In genomic region chr6:97469451-97469850, GRCh38 we compare ENCODE assay signal across 29 cellular contexts.
"Had no signal": no experiment of that assay in that cellular context is flagged by ENCODE, and none has a peak within 500 bp of the region (broad histone marks: within the 10 kb centered on the region; RNA-seq: fewer than 3 reads in every experiment).

No MANE protein-coding gene starts in this region.

- H3K27me3 Mint-ChIP-seq: stimulated activated memory B cell treated with anti-CD40 and anti-IgM and Interleukin-4, amounts not matched to agents 10 μg/mL and 1 μg/mL and 100 μg/mL, for 72 hours; stimulated activated naive CD8-positive, alpha-beta T cell treated with anti-CD3 and anti-CD28 coated beads, Interleukin-15, amount 100 ng/mL, for 72 hours; stimulated activated naive CD8-positive, alpha-beta T cell treated with anti-CD3 and anti-CD28 coated beads, Interleukin-15, Interleukin-2, amounts not matched to agents 100 ng/mL and 50 ng/mL, for 24 hours; type B pancreatic cell had no signal

- H3K36me3 ChIP-seq: stomach, suprapubic skin, thoracic aorta, thyroid gland, tibial artery, tibial nerve, transverse colon, upper lobe of left lung, upper lobe of right lung, uterus, vagina had no signal

- H3K27me3 ChIP-seq: stomach, suprapubic skin, testis, thyroid gland, tibial artery, tibial nerve, transverse colon, upper lobe of left lung, upper lobe of right lung, uterus, vagina had no signal

- H3K9me3 ChIP-seq: stomach, suprapubic skin, testis, thoracic aorta, thyroid gland, tibial artery, tibial nerve, transverse colon, upper lobe of left lung, upper lobe of right lung, uterus, vagina had no signal

- H3K9me3 Mint-ChIP-seq: stimulated activated effector memory CD8-positive, alpha-beta T cell treated with anti-CD3 and anti-CD28 coated beads, Interleukin-12 subunit alpha, Interleukin-12 subunit beta, amount 100 ng/mL, for 72 hours; stimulated activated memory B cell treated with anti-CD40 and anti-IgM and Interleukin-4, amounts not matched to agents 10 μg/mL and 1 μg/mL and 100 μg/mL, for 72 hours; stimulated activated naive CD8-positive, alpha-beta T cell treated with anti-CD3 and anti-CD28 coated beads, Interleukin-15, amount 100 ng/mL, for 72 hours; stimulated activated naive CD8-positive, alpha-beta T cell treated with anti-CD3 and anti-CD28 coated beads, Interleukin-15, Interleukin-2, amounts not matched to agents 100 ng/mL and 50 ng/mL, for 24 hours; type B pancreatic cell had no signal

- H3K36me3 Mint-ChIP-seq: stimulated activated effector memory CD8-positive, alpha-beta T cell treated with anti-CD3 and anti-CD28 coated beads, Interleukin-12 subunit alpha, Interleukin-12 subunit beta, amount 100 ng/mL, for 72 hours; stimulated activated memory B cell treated with anti-CD40 and anti-IgM and Interleukin-4, amounts not matched to agents 10 μg/mL and 1 μg/mL and 100 μg/mL, for 72 hours; stimulated activated naive B cell treated with anti-CD40 and anti-IgM and Interleukin-4, amounts not matched to agents 10 μg/mL and 1 μg/mL and 100 μg/mL, for 72 hours; type B pancreatic cell had no signal

- H3K4me1 Mint-ChIP-seq: stimulated activated effector memory CD8-positive, alpha-beta T cell treated with anti-CD3 and anti-CD28 coated beads, Interleukin-12 subunit alpha, Interleukin-12 subunit beta, amount 100 ng/mL, for 72 hours; stimulated activated memory B cell treated with anti-CD40 and anti-IgM and Interleukin-4, amounts not matched to agents 10 μg/mL and 1 μg/mL and 100 μg/mL, for 72 hours; stimulated activated naive B cell treated with anti-CD40 and anti-IgM and Interleukin-4, amounts not matched to agents 10 μg/mL and 1 μg/mL and 100 μg/mL, for 72 hours; stimulated activated naive CD8-positive, alpha-beta T cell treated with anti-CD3 and anti-CD28 coated beads, Interleukin-15, amount 100 ng/mL, for 72 hours had no signal

- ATAC-seq: stimulated activated effector memory CD8-positive, alpha-beta T cell treated with anti-CD3 and anti-CD28 coated beads, Interleukin-12 subunit alpha, Interleukin-12 subunit beta, amount 100 ng/mL, for 72 hours; stimulated activated memory B cell treated with anti-CD40 and anti-IgM and Interleukin-4, amounts not matched to agents 10 μg/mL and 1 μg/mL and 100 μg/mL, for 72 hours; stimulated activated naive B cell treated with anti-CD40 and anti-IgM and Interleukin-4, amounts not matched to agents 10 μg/mL and 1 μg/mL and 100 μg/mL, for 72 hours; stimulated activated naive CD8-positive, alpha-beta T cell treated with anti-CD3 and anti-CD28 coated beads, Interleukin-15, amount 100 ng/mL, for 72 hours; stimulated activated naive CD8-positive, alpha-beta T cell treated with anti-CD3 and anti-CD28 coated beads, Interleukin-15, Interleukin-2, amounts not matched to agents 100 U/mL and 50 U/mL, for 24 hours; upper lobe of right lung had no signal

- H3K4me1 ChIP-seq: stomach, suprapubic skin, testis, thyroid gland, tibial artery, tibial nerve, transverse colon, upper lobe of left lung, upper lobe of right lung, uterus, vagina had no signal

- DNase-seq: stimulated activated CD4-positive, alpha-beta T cell treated with anti-CD3 and anti-CD28 coated beads, Interleukin-2, amount 100 ng/mL, for 48 hours; stimulated activated CD4-positive, alpha-beta T cell treated with anti-CD3 and anti-CD28 coated beads, Interleukin-4, amount 100 ng/mL, for 1 hour; stimulated activated CD4-positive, alpha-beta T cell treated with anti-CD3 and anti-CD28 coated beads, Interleukin-4, amount 100 ng/mL, for 24 hours; stimulated activated CD4-positive, alpha-beta T cell treated with anti-CD3 and anti-CD28 coated beads, Interleukin-4, amount 100 ng/mL, for 4 hours; stimulated activated CD8-positive, alpha-beta memory T cell treated with anti-CD3 and anti-CD28 coated beads, Interleukin-4, amount 100 ng/mL, for 48 hours; stimulated activated naive B cell treated with anti-CD40 and anti-IgM and Interleukin-4, amounts not matched to agents 10 μg/mL and 1 μg/mL and 100 μg/mL, for 72 hours; stimulated activated naive CD4-positive, alpha-beta T cell; stimulated activated naive CD4-positive, alpha-beta T cell treated with Interleukin-2 at 50 U/mL for 16 hours; stimulated activated naive CD8-positive, alpha-beta T cell treated with anti-CD3 and anti-CD28 coated beads, Interleukin-15, amount 100 ng/mL, for 72 hours; stimulated activated naive CD8-positive, alpha-beta T cell treated with anti-CD3 and anti-CD28 coated beads, Interleukin-15, Interleukin-2, amounts not matched to agents 100 U/mL and 50 U/mL, for 24 hours; stomach; substantia nigra; testis; thyroid gland; tibial artery; transverse colon; trophoblast cell; upper lobe of left lung; upper lobe of right lung; uterus had no signal

- H3K27ac Mint-ChIP-seq: stimulated activated effector memory CD8-positive, alpha-beta T cell treated with anti-CD3 and anti-CD28 coated beads, Interleukin-12 subunit alpha, Interleukin-12 subunit beta, amount 100 ng/mL, for 72 hours; stimulated activated memory B cell treated with anti-CD40 and anti-IgM and Interleukin-4, amounts not matched to agents 10 μg/mL and 1 μg/mL and 100 μg/mL, for 72 hours; stimulated activated naive B cell treated with anti-CD40 and anti-IgM and Interleukin-4, amounts not matched to agents 10 μg/mL and 1 μg/mL and 100 μg/mL, for 72 hours; stimulated activated naive CD8-positive, alpha-beta T cell treated with anti-CD3 and anti-CD28 coated beads, Interleukin-15, amount 100 ng/mL, for 72 hours; stimulated activated naive CD8-positive, alpha-beta T cell treated with anti-CD3 and anti-CD28 coated beads, Interleukin-15, Interleukin-2, amounts not matched to agents 100 ng/mL and 50 ng/mL, for 24 hours; type B pancreatic cell had no signal

- H3K27ac ChIP-seq: stomach, suprapubic skin, testis, thoracic aorta, thyroid gland, tibial artery, tibial nerve, transverse colon, upper lobe of left lung, upper lobe of right lung, uterus, vagina had no signal

- H3K4me3 ChIP-seq: stomach, suprapubic skin, testis, thoracic aorta, thyroid gland, tibial artery, tibial nerve, transverse colon, upper lobe of left lung, upper lobe of right lung, uterus, vagina had no signal

- FAIRE-seq: urothelium cell line had no signal

- H3K4me3 Mint-ChIP-seq: stimulated activated effector memory CD8-positive, alpha-beta T cell treated with anti-CD3 and anti-CD28 coated beads, Interleukin-12 subunit alpha, Interleukin-12 subunit beta, amount 100 ng/mL, for 72 hours; stimulated activated memory B cell treated with anti-CD40 and anti-IgM and Interleukin-4, amounts not matched to agents 10 μg/mL and 1 μg/mL and 100 μg/mL, for 72 hours; stimulated activated naive B cell treated with anti-CD40 and anti-IgM and Interleukin-4, amounts not matched to agents 10 μg/mL and 1 μg/mL and 100 μg/mL, for 72 hours; stimulated activated naive CD8-positive, alpha-beta T cell treated with anti-CD3 and anti-CD28 coated beads, Interleukin-15, amount 100 ng/mL, for 72 hours; stimulated activated naive CD8-positive, alpha-beta T cell treated with anti-CD3 and anti-CD28 coated beads, Interleukin-15, Interleukin-2, amounts not matched to agents 100 ng/mL and 50 ng/mL, for 24 hours; type B pancreatic cell had no signal
